In genomic region chr16:2708955-2709587, GRCh38 we compare ENCODE assay signal across 1 cellular context.
A peak's percentile ranks its signal among the peaks of the same experiment; 100 is the strongest.
TF ChIP-seq lines count a peak whose summit lies in the region.

No MANE protein-coding gene starts in this region.

TF ChIP-seq in K562, 482 proteins besides CTCF, POLR2A, EP300 and RAD21:
- TF ChIP-seq ZC3H8 (IDR thresholded peaks at IDR 0.05), result no peak
- TF ChIP-seq PURB (CRISPR knock-in tag; IDR thresholded peaks at IDR 0.05; ENCODE audit: low read depth), result no peak
- peak; percentile 67 for TF ChIP-seq ZNF121 (CRISPR knock-in tag; conservative IDR thresholded peaks at IDR 0.05)
- no peak for TF ChIP-seq SAP30 (IDR thresholded peaks at IDR 0.05; ENCODE audit: borderline replicate concordance, insufficient read depth, low read depth, low read length, poor library complexity, severe bottlenecking)
- no peak for TF ChIP-seq ARID3A (IDR thresholded peaks at IDR 0.05; ENCODE audit: borderline replicate concordance, low read depth, low read length)
